ENCODE assay signal across 19 cellular contexts in the genomic region with DNA sequence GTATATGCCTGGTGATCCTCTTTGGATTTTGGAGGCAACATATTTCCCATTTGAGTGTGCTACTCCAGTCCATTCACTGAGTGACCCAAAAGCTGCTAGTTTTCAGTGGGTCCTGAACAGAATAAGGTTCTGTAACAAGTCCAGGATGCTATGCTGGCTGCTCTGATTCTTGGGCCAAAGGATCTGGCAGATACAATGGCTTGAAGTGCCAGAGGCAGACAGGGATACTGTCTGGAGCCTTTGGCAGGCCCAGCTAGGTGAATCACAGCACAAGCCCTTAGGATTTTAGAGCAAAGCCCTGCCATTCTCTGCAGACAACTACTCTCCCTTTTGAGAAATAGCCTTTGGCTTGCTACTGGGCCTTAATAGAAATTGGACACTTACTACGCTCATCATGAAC. TPM values are rescaled to one million over a fixed set of nuclear protein-coding genes. Genes with fewer than 3 reads are reported as not detected.
"Had no signal": no experiment of that assay in that cellular context is flagged by ENCODE, and none has a peak within 500 bp of the region (broad histone marks: within the 10 kb centered on the region; RNA-seq: fewer than 3 reads in every experiment).

No MANE protein-coding gene starts in this region.

- DNase-seq: colonic mucosa; cortex of kidney; effector CD8-positive, alpha-beta T cell; effector memory CD8-positive, alpha-beta T cell; endodermal cell; erythroblast; esophagus squamous epithelium; foreskin fibroblast; foreskin melanocyte; gastrocnemius medialis; heart left ventricle; left cardiac atrium; left lung; left ventricle myocardium superior; lower lobe of right lung; mesendoderm; mucosa of descending colon; naive B cell; naive thymus-derived CD8-positive, alpha-beta T cell had no signal

RNA-seq across cellular contexts. Expression of a gene that starts 40.6 kb away (rescaled TPM):
- total RNA-seq: left ventricle myocardium superior; naive thymus-derived CD8-positive, alpha-beta T cell had no signal
